Comparison of ENCODE assay signal across 24 cellular contexts in the genomic region with DNA sequence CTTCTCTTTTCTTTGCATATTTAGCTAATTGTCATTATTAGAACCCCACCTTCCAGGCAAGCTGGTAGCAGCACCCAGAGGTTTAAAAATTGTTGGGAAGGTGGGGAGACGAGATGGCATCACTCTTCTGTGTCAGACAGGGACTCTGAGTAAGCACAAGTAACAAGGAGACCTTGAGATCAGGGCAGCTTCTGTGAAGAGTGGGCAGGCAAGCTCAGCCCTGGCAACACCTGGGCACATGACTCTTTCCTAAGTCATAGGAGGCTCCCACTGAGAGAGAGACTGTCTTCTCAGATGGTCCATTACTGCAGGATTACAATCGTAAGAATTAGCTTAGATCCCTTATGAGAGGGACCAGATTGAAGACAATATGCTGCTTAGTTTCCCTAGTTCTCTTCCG.
"Had no signal": no experiment of that assay in that cellular context is flagged by ENCODE, and none has a peak within 500 bp of the region (broad histone marks: within the 10 kb centered on the region; RNA-seq: fewer than 3 reads in every experiment).

No MANE protein-coding gene starts in this region.

- H3K4me1 ChIP-seq: SJCRH30 had no signal

- H3K9me3 ChIP-seq: SJCRH30, SK-N-SH had no signal

- H3K4me3 ChIP-seq: SJCRH30 had no signal

- ATAC-seq: activated CD4-positive, alpha-beta T cell treated with anti-CD3 and anti-CD28 coated beads for 36 hours; activated T-cell treated with anti-CD3 and anti-CD28 coated beads, Interleukin-2, amount 50 U/mL, for 72 hours; Panc1; Right ventricle myocardium inferior had no signal

- DNase-seq: activated CD4-positive, alpha-beta memory T cell treated with anti-CD3 and anti-CD28 coated beads, Interleukin-2, amount 10 ng/mL, durations not matched to agents 7 days and 5 days; activated CD4-positive, alpha-beta T cell treated with anti-CD3 and anti-CD28 coated beads for 36 hours; activated CD4-positive, alpha-beta T cell treated with anti-CD3 and anti-CD28 coated beads, Interleukin-2, amount 50 U/mL, for 1 hour; activated CD8-positive, alpha-beta memory T cell treated with anti-CD3 and anti-CD28 coated beads, Interleukin-2, amount 50 U/mL, for 4 hours; activated gamma-delta T cell treated with Interleukin-2 at 50 U/mL for 16 hours; activated naive CD4-positive, alpha-beta T cell treated with anti-CD3 and anti-CD28 coated beads, Interleukin-2, amount 10 ng/mL, durations not matched to agents 7 days and 5 days; activated naive CD8-positive, alpha-beta T cell treated with anti-CD3 and anti-CD28 coated beads for 36 hours; activated T-cell treated with anti-CD3 and anti-CD28 coated beads, Interleukin-2, amount 50 U/mL, for 72 hours; brain microvascular endothelial cell; cerebellar nuclear complex; MM.1S; NCI-H1105; NCI-H1436; NCI-H1694 treated with DMSO at 0.1 percent for 48 hours; NCI-H2029 treated with DMSO at 0.1 percent for 48 hours; NCI-H510A treated with DMSO at 0.1 percent for 48 hours; NCI-H748 treated with DMSO at 0.1 percent for 48 hours; RPMI8226; SJCRH30; SK-N-SH; T-helper 1 cell; WERI-Rb-1 had no signal

- H3K27ac ChIP-seq: brain microvascular endothelial cell, SJCRH30, WERI-Rb-1 had no signal

- H3K36me3 ChIP-seq: brain microvascular endothelial cell, SJCRH30, WERI-Rb-1 had no signal

- H3K27me3 ChIP-seq: brain microvascular endothelial cell, SJCRH30 had no signal
